17 cellular contexts compared by ENCODE assay signal in genomic region chr2:6944546-6944945, GRCh38. TPM values are rescaled to one million over a fixed set of nuclear protein-coding genes. Genes with fewer than 3 reads are reported as not detected.
A peak's percentile ranks its signal among the peaks of the same experiment; 100 is the strongest.
DNase-seq lines count a peak whose midpoint lies in the region; FAIRE-seq and TF ChIP-seq lines count a peak whose summit lies in the region.
"Had no signal": no experiment of that assay in that cellular context is flagged by ENCODE, and none has a peak within 500 bp of the region (broad histone marks: within the 10 kb centered on the region; RNA-seq: fewer than 3 reads in every experiment).

No MANE protein-coding gene starts in this region.

- H3K27me3 ChIP-seq in HL-60 (ENCODE audit: insufficient read depth, poor library complexity, severe bottlenecking) (no peaks in the 10 kb centered on the region), adipocyte (replicated peaks; ENCODE audit: control insufficient read depth, insufficient read depth, low read length) (peaks cover 5% of the 10 kb centered on the region), right atrium auricular region (no peaks in the 10 kb centered on the region), suprapubic skin (no peaks in the 10 kb centered on the region)

- H3K4me1 ChIP-seq in adipocyte (ENCODE audit: control insufficient read depth, insufficient read depth, low read length) (peaks cover 30% of the 10 kb centered on the region), right atrium auricular region (peaks cover 0 to 16% of the 10 kb centered on the region in 2 donors), suprapubic skin (peaks cover 2% of the 10 kb centered on the region)

- no peak overlapping the region for H3K9ac ChIP-seq in adipocyte (ENCODE audit: low read length)
- H3K9ac ChIP-seq: SK-N-SH had no signal

- H3K4me3 ChIP-seq in HL-60 (replicated peaks; ENCODE audit: insufficient read depth, low read length) (no peak overlapping the region), adipocyte (ENCODE audit: low read length) (peak overlapping the region; percentile 18), right atrium auricular region (no peak overlapping the region), suprapubic skin (no peak overlapping the region)
- H3K4me3 ChIP-seq: GM12878, GM23338 had no signal

- in situ Hi-C loops in KBM-7 (cut with MboI; ENCODE audit: low pct_unique_long_range_greater_than_20kb, low sequenced_read_pairs), result no loop called here

- WGBS in suprapubic skin, result 81% methylated on average over 5 of the region's 5 CpGs

- no peak for FAIRE-seq in GM12892 (lab: Jason Lieb, UNC)

- H3K9me3 ChIP-seq in adipocyte (ENCODE audit: control insufficient read depth, low read length) (no peaks in the 10 kb centered on the region), right atrium auricular region (no peaks in the 10 kb centered on the region), suprapubic skin (no peaks in the 10 kb centered on the region)
- H3K9me3 ChIP-seq: SK-N-SH had no signal

- no peak for DNase-seq in HL-60 (ENCODE audit: low read depth in 1 of 2, low spot score in 1 of 2)
- no peak for DNase-seq in adipocyte (ENCODE audit: low read depth)
- peak; percentile 61 for DNase-seq in right atrium auricular region (ENCODE audit: low spot score)
- no peak for DNase-seq in suprapubic skin (ENCODE audit: low spot score in 2 of 2)
- DNase-seq in hepatic stellate cell (ENCODE audit: low spot score), result no peak
- DNase-seq in KBM-7, result no peak
- no peak for DNase-seq in NOMO-1 treated with DMSO at 0.1 percent for 48 hours (lab: John Stamatoyannopoulos, UW; ENCODE audit: unreplicated experiment)
- no peak for DNase-seq in GM12892 (ENCODE audit: insufficient read length)
- DNase-seq: GDM1, NCI-H1417 treated with DMSO at 0.1 percent for 48 hours, NCI-H1930, NCI-H2171, NCI-H446 treated with DMSO at 0.1 percent for 48 hours, NCI-H774, SK-N-SH had no signal

- TF ChIP-seq EP300 in suprapubic skin (IDR thresholded peaks at IDR 0.05), result no peak

- TF ChIP-seq CTCF in HL-60 (IDR thresholded peaks at IDR 0.05; ENCODE audit: insufficient read depth, low read length), result no peak
- no peak for TF ChIP-seq CTCF in right atrium auricular region (IDR thresholded peaks at IDR 0.05)
- TF ChIP-seq CTCF in suprapubic skin (IDR thresholded peaks at IDR 0.05), result no peak

- H3K27ac ChIP-seq in HL-60 (replicated peaks), result peak overlapping the region; percentile 15
- peak overlapping the region; percentile 1 to 46 for H3K27ac ChIP-seq in right atrium auricular region
- H3K27ac ChIP-seq in suprapubic skin, result peak overlapping the region; percentile 9

- H3K36me3 ChIP-seq in adipocyte (ENCODE audit: control insufficient read depth, insufficient read depth, low read length, severe bottlenecking), result no peaks in the 10 kb centered on the region
- H3K36me3 ChIP-seq in right atrium auricular region, result peaks cover 11% of the 10 kb centered on the region
- no peaks in the 10 kb centered on the region for H3K36me3 ChIP-seq in suprapubic skin

- no peak for TF ChIP-seq POLR2A in suprapubic skin (IDR thresholded peaks at IDR 0.05)
- TF ChIP-seq POLR2A in GM12892 (IDR thresholded peaks at IDR 0.05; ENCODE audit: low read depth, low read length), result no peak

RNA-seq across cellular contexts. Expression of gene RNF144A, which starts 27.3 kb away (rescaled TPM):
- total RNA-seq in right atrium auricular region (10 to 100 TPM in 1 of 2 donors, 1 to 10 TPM in 1; 8.2 to 12.6 TPM), suprapubic skin (10 to 100 TPM in 3 of 4 donors, 1 to 10 TPM in 1; 8.0 to 25.4 (median 15.8) TPM)
- polyA plus RNA-seq in GM12892 (2012; ENCODE audit: missing spikeins), result 2.1 TPM
